In the genomic region with DNA sequence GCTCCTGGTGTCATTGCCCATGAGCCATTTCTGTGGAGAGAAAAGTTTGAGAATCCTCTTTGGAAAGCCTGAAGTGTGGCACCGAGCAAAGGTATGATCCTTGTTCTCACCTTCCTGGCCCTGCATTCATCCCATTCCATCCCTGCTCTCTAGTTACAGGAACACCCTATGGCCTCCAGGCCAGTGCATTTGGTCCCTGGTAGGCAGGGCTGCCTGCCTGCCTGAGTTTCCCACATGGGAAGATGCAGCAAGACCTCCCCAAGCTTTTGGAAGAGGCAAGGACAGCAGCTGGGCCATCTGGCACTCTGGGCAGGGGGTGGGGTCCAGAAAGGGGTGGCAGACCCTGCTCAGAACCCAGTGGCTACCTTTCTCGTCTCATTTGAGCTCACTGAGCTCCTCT, we compare ENCODE assay signal across 26 cellular contexts.
"Had no signal": no experiment of that assay in that cellular context is flagged by ENCODE, and none has a peak within 500 bp of the region (broad histone marks: within the 10 kb centered on the region; RNA-seq: fewer than 3 reads in every experiment).

No MANE protein-coding gene starts in this region.

- FAIRE-seq: endometrium, islet of Langerhans, small intestine had no signal

- H3K9ac ChIP-seq: parathyroid adenoma had no signal

- DNase-seq: dermis blood vessel endothelial cell; effector memory CD4-positive, alpha-beta T cell; erythroblast; esophagus squamous epithelium; foreskin melanocyte; glutamatergic neuron; heart right ventricle; hippocampal formation; kidney glomerular epithelial cell; left colon; left ventricle myocardium superior; lower lobe of right lung; naive B cell; small intestine; stimulated activated CD4-positive, alpha-beta T cell treated with anti-CD3 and anti-CD28 coated beads, Interleukin-15, amount 100 ng/mL, for 24 hours; stimulated activated CD4-positive, alpha-beta T cell treated with anti-CD3 and anti-CD28 coated beads, Interleukin-2, amount 100 ng/mL, for 48 hours; stimulated activated naive B cell treated with anti-CD40 and anti-IgM and Interleukin-4, amounts not matched to agents 10 μg/mL and 1 μg/mL and 100 μg/mL, for 72 hours; upper lobe of right lung; uterus had no signal

- H3K4me3 ChIP-seq: coronary artery, esophagus squamous epithelium, heart right ventricle, lower lobe of right lung, right lobe of liver, thoracic aorta, tibial nerve, upper lobe of right lung, uterus had no signal

- H3K27me3 ChIP-seq: right lobe of liver, tibial nerve, upper lobe of right lung, uterus had no signal

- H3K27ac ChIP-seq: coronary artery, esophagus squamous epithelium, heart right ventricle, lower lobe of right lung, parathyroid adenoma, right lobe of liver, thoracic aorta, tibial nerve, upper lobe of right lung, uterus had no signal

- H2AFZ ChIP-seq: parathyroid adenoma had no signal

- H3K36me3 ChIP-seq: esophagus squamous epithelium, heart right ventricle, lower lobe of right lung, right lobe of liver, thoracic aorta, tibial nerve, upper lobe of right lung, uterus had no signal

- H3K9me3 ChIP-seq: esophagus squamous epithelium, heart right ventricle, lower lobe of right lung, right lobe of liver, thoracic aorta, tibial nerve, upper lobe of right lung, uterus had no signal
